20 cellular contexts compared by ENCODE assay signal in genomic region chr1:225597926-225598575, GRCh38. TPM values are rescaled to one million over a fixed set of nuclear protein-coding genes. Genes with fewer than 3 reads are reported as not detected.
DNase-seq lines count a peak whose midpoint lies in the region; ATAC-seq and TF ChIP-seq lines count a peak whose summit lies in the region.
"Had no signal": no experiment of that assay in that cellular context is flagged by ENCODE, and none has a peak within 500 bp of the region (broad histone marks: within the 10 kb centered on the region; RNA-seq: fewer than 3 reads in every experiment).

No MANE protein-coding gene starts in this region.

- peaks cover 31% of the 10 kb centered on the region for H3K4me1 Mint-ChIP-seq in glutamatergic neuron (ENCODE audit: low read depth, unreplicated experiment)

- H3K4me1 ChIP-seq in HEK293 (ENCODE audit: control insufficient read depth, insufficient read depth, low read length): peaks cover 38% of the 10 kb centered on the region
- H3K4me1 ChIP-seq: colonic mucosa had no signal

- TF ChIP-seq CTCF in HEK293 (tag by site-specific recombination; IDR thresholded peaks at IDR 0.05): no peak
- TF ChIP-seq CTCF in astrocyte of the spinal cord (IDR thresholded peaks at IDR 0.05; ENCODE audit: low read depth, low read length): no peak
- no peak for TF ChIP-seq CTCF in glutamatergic neuron (IDR thresholded peaks at IDR 0.05; ENCODE audit: partially characterized antibody, unreplicated experiment)

- no peaks in the 10 kb centered on the region for H3K36me3 Mint-ChIP-seq in glutamatergic neuron (ENCODE audit: unreplicated experiment)

- in situ Hi-C loops in astrocyte of the spinal cord (cut with HindIII; ENCODE audit: low sequenced_read_pairs): no loop called here

- H3K4me3 ChIP-seq in HEK293 (ENCODE audit: low read depth, low read length) (no peak overlapping the region), astrocyte of the spinal cord (ENCODE audit: low read depth, low read length) (no peak overlapping the region)
- H3K4me3 ChIP-seq: colonic mucosa, esophagus squamous epithelium, lower lobe of right lung, SK-N-MC, testis had no signal

- H3K4me3 Mint-ChIP-seq in glutamatergic neuron (ENCODE audit: unreplicated experiment): no peak overlapping the region
- H3K4me3 Mint-ChIP-seq: activated T-cell treated with anti-CD3 and anti-CD28 coated beads, Interleukin-2, amount 50 U/mL, for 72 hours; nephron progenitor cell had no signal

- no peaks in the 10 kb centered on the region; the same call in 1 of the 2 replicates for H3K9me3 ChIP-seq in HEK293 (ENCODE audit: control insufficient read depth, insufficient read depth, low read depth, low read length)
- H3K9me3 ChIP-seq: Caco-2, colonic mucosa, esophagus squamous epithelium, lower lobe of right lung, testis had no signal

- ATAC-seq in GM21723 (IDR thresholded peaks at IDR 0.05; ENCODE audit: unreplicated experiment): no peak
- ATAC-seq: activated T-cell treated with anti-CD3 and anti-CD28 coated beads, Interleukin-2, amount 50 U/mL, for 72 hours; lower lobe of right lung; right cardiac atrium had no signal

- H3K27ac ChIP-seq in HEK293 (ENCODE audit: extremely low read depth, low read depth, low read length): no peak overlapping the region
- H3K27ac ChIP-seq: colonic mucosa, esophagus squamous epithelium, lower lobe of right lung, SK-N-MC had no signal

- DNase-seq in A172 (ENCODE audit: low spot score): peak; percentile 18
- DNase-seq in astrocyte of the spinal cord (ENCODE audit: low read depth, low spot score): peak; percentile 57
- DNase-seq in glutamatergic neuron: no peak
- no peak for DNase-seq in dermis blood vessel endothelial cell
- DNase-seq in SK-N-DZ (ENCODE audit: low spot score): no peak
- no peak for DNase-seq in LoVo (ENCODE audit: low spot score)
- DNase-seq: activated T-cell treated with anti-CD3 and anti-CD28 coated beads, Interleukin-2, amount 50 U/mL, for 72 hours; Caco-2; colonic mucosa; esophagus squamous epithelium; lower lobe of right lung; NCI-H1092 treated with DMSO at 0.1 percent for 48 hours; NCI-H226; nephron progenitor cell; right cardiac atrium; stimulated activated CD4-positive, alpha-beta T cell treated with anti-CD3 and anti-CD28 coated beads, Interleukin-1b, Interleukin-23, amount 100 ng/mL, for 48 hours; testis had no signal

- CTCF ChIA-PET in HEK293 (lab: Yijun Ruan, JAX): interaction anchor here (0.6 to 1.0 kb wide), 4 partner anchors 24 to 600 kb away, joined by 3 to 9 read pairs (median 3); no protein-coding TSS in a partner anchor

- no peaks in the 10 kb centered on the region for H3K27me3 Mint-ChIP-seq in glutamatergic neuron (ENCODE audit: unreplicated experiment)

- H3K36me3 ChIP-seq in HEK293 (ENCODE audit: control insufficient read depth in 2 of 2, insufficient read depth in 1 of 2, low read length in 2 of 2): peaks cover 0 to 11% of the 10 kb centered on the region in 2 experiments; a peak in 2 of 3 replicates
- H3K36me3 ChIP-seq: colonic mucosa, lower lobe of right lung had no signal

- H3K9me3 Mint-ChIP-seq in glutamatergic neuron (ENCODE audit: unreplicated experiment): peaks cover 1% of the 10 kb centered on the region

- H3K27ac Mint-ChIP-seq in glutamatergic neuron (ENCODE audit: unreplicated experiment): peak overlapping the region; percentile 26
- H3K27ac Mint-ChIP-seq: activated T-cell treated with anti-CD3 and anti-CD28 coated beads, Interleukin-2, amount 50 U/mL, for 72 hours had no signal

- POLR2A ChIA-PET in HEK293 (lab: Yijun Ruan, JAX): no interaction called here

TF ChIP-seq in HEK293, 187 proteins besides CTCF, POLR2A, EP300 and RAD21:
- no peak for TF ChIP-seq ZNF121 (tag by site-specific recombination; IDR thresholded peaks at IDR 0.05)
- no peak for TF ChIP-seq KLF1 (tag by site-specific recombination; IDR thresholded peaks at IDR 0.05)
- no peak for TF ChIP-seq ZBTB6 (tag by site-specific recombination; IDR thresholded peaks at IDR 0.05)
- TF ChIP-seq ZNF37A (tag by site-specific recombination; IDR thresholded peaks at IDR 0.05): no peak
- TF ChIP-seq ZNF366 (tag by site-specific recombination; conservative IDR thresholded peaks at IDR 0.05): peak; percentile 54; the same call in 1 of the 2 replicates
- TF ChIP-seq PRDM1 (tag by site-specific recombination; IDR thresholded peaks at IDR 0.05): peak; percentile 100
- TF ChIP-seq ZNF391 (tag by site-specific recombination; IDR thresholded peaks at IDR 0.05; ENCODE audit: borderline replicate concordance, low read depth): no peak
- 0 out of 2 replicates have a peak, but pooled peaks have one; percentile 53 for TF ChIP-seq ZNF202 (tag by site-specific recombination; IDR thresholded peaks at IDR 0.05; ENCODE audit: borderline replicate concordance)
- no peak for TF ChIP-seq ZNF639 (tag by site-specific recombination; IDR thresholded peaks at IDR 0.05)
- no peak for TF ChIP-seq KLF9 (tag by site-specific recombination; IDR thresholded peaks at IDR 0.05; ENCODE audit: low read depth)
- no peak for TF ChIP-seq ZNF114 (tag by site-specific recombination; IDR thresholded peaks at IDR 0.05)
- TF ChIP-seq ZNF169 (tag by site-specific recombination; IDR thresholded peaks at IDR 0.05): no peak
- 0 out of 2 replicates have a peak, but pooled peaks have one; percentile 18 for TF ChIP-seq REST (tag by site-specific recombination; IDR thresholded peaks at IDR 0.05)
- no peak for TF ChIP-seq ZFP37 (tag by site-specific recombination; IDR thresholded peaks at IDR 0.05)
- no peak for TF ChIP-seq GLIS2 (tag by site-specific recombination; IDR thresholded peaks at IDR 0.05)
- TF ChIP-seq HOXA7 (CRISPR knock-in tag; IDR thresholded peaks at IDR 0.05; ENCODE audit: borderline replicate concordance): no peak
- TF ChIP-seq SP2 (tag by site-specific recombination; IDR thresholded peaks at IDR 0.05): no peak

RNA-seq across cellular contexts. Expression of gene ENAH, which starts 54.9 kb away (rescaled TPM):
- 129 and 155 TPM in 2 replicates for total RNA-seq in A172 (2014; rRNA removed; shearing (Covaris generic))
- total RNA-seq in glutamatergic neuron (ENCODE audit: unreplicated experiment) (265 TPM), dermis blood vessel endothelial cell (47.0 and 63.1 TPM in 2 replicates)
- polyA plus RNA-seq in SK-N-DZ (2014; cell fraction: cytosol; rRNA removed): 28.3 and 37.7 TPM in 2 replicates
- polyA plus RNA-seq in SK-N-DZ (2014; cell fraction: nucleus; rRNA removed): 22.7 and 36.7 TPM in 2 replicates

Comparison
In these comparisons a context has a peak if more than half of its experiments do, and no peak if none do; other contexts are left out.
1. DNase-seq: peak in A172 (single experiment) and astrocyte of the spinal cord (single experiment); none in glutamatergic neuron (single experiment), dermis blood vessel endothelial cell (single experiment), SK-N-DZ (single experiment) and LoVo (single experiment).